33 cellular contexts compared by ENCODE assay signal in genomic region chr3:104536715-104537114, GRCh38.
DNase-seq lines count a peak whose midpoint lies in the region; ATAC-seq, FAIRE-seq and TF ChIP-seq lines count a peak whose summit lies in the region.
"Had no signal": no experiment of that assay in that cellular context is flagged by ENCODE, and none has a peak within 500 bp of the region (broad histone marks: within the 10 kb centered on the region; RNA-seq: fewer than 3 reads in every experiment).

No MANE protein-coding gene starts in this region.

- H3K36me3 Mint-ChIP-seq in WTC11, result peaks cover 4% of the 10 kb centered on the region

- no peak overlapping the region for H3K4me3 Mint-ChIP-seq in WTC11
- H3K4me3 Mint-ChIP-seq: CD4-positive, alpha-beta T cell; naive thymus-derived CD8-positive, alpha-beta T cell; T-helper 1 cell treated with Interleukin-12 subunit alpha and Interleukin-12 subunit beta and Interleukin-4 antibody, amounts not matched to agents 30 μg/mL and 1 μg/mL, for 36 hours had no signal

- TF ChIP-seq POLR2A in GM12892 (IDR thresholded peaks at IDR 0.05; ENCODE audit: low read depth, low read length), result no peak

- CTCF ChIA-PET in WTC11 (lab: Charles Lee), result no interaction called here

- peaks cover 33% of the 10 kb centered on the region for H3K9me3 Mint-ChIP-seq in WTC11
- H3K9me3 Mint-ChIP-seq: CD4-positive, alpha-beta T cell; T-helper 1 cell treated with Interleukin-12 subunit alpha and Interleukin-12 subunit beta and Interleukin-4 antibody, amounts not matched to agents 30 μg/mL and 1 μg/mL, for 36 hours had no signal

- TF ChIP-seq CTCF in WTC11 (IDR thresholded peaks at IDR 0.05), result no peak

- POLR2A ChIA-PET in WTC11 (lab: Charles Lee), result no interaction called here

- no peaks in the 10 kb centered on the region for H3K4me1 Mint-ChIP-seq in WTC11
- H3K4me1 Mint-ChIP-seq: naive thymus-derived CD8-positive, alpha-beta T cell had no signal

- no peak overlapping the region for H3K27ac Mint-ChIP-seq in WTC11
- H3K27ac Mint-ChIP-seq: CD4-positive, alpha-beta T cell; naive thymus-derived CD8-positive, alpha-beta T cell; T-helper 1 cell treated with Interleukin-12 subunit alpha and Interleukin-12 subunit beta and Interleukin-4 antibody, amounts not matched to agents 30 μg/mL and 1 μg/mL, for 36 hours had no signal

- ATAC-seq in GM18858 (IDR thresholded peaks at IDR 0.05; ENCODE audit: unreplicated experiment) (peak; percentile 79), GM19463 (IDR thresholded peaks at IDR 0.05; ENCODE audit: unreplicated experiment) (peak; percentile 83), HG03108 (IDR thresholded peaks at IDR 0.05; ENCODE audit: unreplicated experiment) (peak; percentile 66), WTC11 (no peak), GM18519 (IDR thresholded peaks at IDR 0.05; ENCODE audit: low FRiP score, unreplicated experiment) (no peak)
- ATAC-seq: A549; activated CD4-positive, CD25-positive, alpha-beta regulatory T cell treated with anti-CD3 and anti-CD28 coated beads, Interleukin-2, amount 50 U/mL, for 24 hours; gastroesophageal sphincter; HCT116; HepG2; lower lobe of right lung; naive thymus-derived CD8-positive, alpha-beta T cell; psoas muscle; stimulated activated naive CD8-positive, alpha-beta T cell treated with anti-CD3 and anti-CD28 coated beads, Interleukin-15, Interleukin-2, amounts not matched to agents 100 U/mL and 50 U/mL, for 24 hours had no signal

- DNase-seq in renal cortical epithelial cell (ENCODE audit: low read depth) (peak; percentile 6), WTC11 (ENCODE audit: low spot score) (no peak), GM12892 (ENCODE audit: insufficient read length) (no peak), NCI-H2227 (lab: John Stamatoyannopoulos, UW; ENCODE audit: unreplicated experiment) (no peak)
- DNase-seq: activated CD4-positive, alpha-beta T cell treated with anti-CD3 and anti-CD28 coated beads, Interleukin-2, amount 50 U/mL, for 4 hours; activated gamma-delta T cell treated with Interleukin-2 at 50 U/mL for 16 hours; activated T-cell treated with anti-CD3 and anti-CD28 coated beads, Interleukin-2, amount 50 U/mL, for 48 hours; CD4-positive, alpha-beta T cell; effector CD4-positive, alpha-beta T cell; Kasumi-1; lower lobe of right lung; naive thymus-derived CD8-positive, alpha-beta T cell; NCI-H1417; NCI-H2029; NCI-H2227 treated with DMSO at 0.1 percent for 48 hours; NCI-H526 treated with DMSO at 0.1 percent for 48 hours; occipital lobe; PC-9; psoas muscle; Right ventricle myocardium superior; stimulated activated naive CD8-positive, alpha-beta T cell treated with anti-CD3 and anti-CD28 coated beads, Interleukin-15, Interleukin-2, amounts not matched to agents 100 U/mL and 50 U/mL, for 24 hours; testis had no signal

- no peaks in the 10 kb centered on the region for H3K27me3 Mint-ChIP-seq in WTC11 (ENCODE audit: low read depth)
- H3K27me3 Mint-ChIP-seq: CD4-positive, alpha-beta T cell had no signal

- FAIRE-seq in GM12892 (lab: Jason Lieb, UNC), result no peak
- FAIRE-seq: A549, colon, HepG2 had no signal

TF ChIP-seq in WTC11, 78 proteins besides CTCF, POLR2A, EP300 and RAD21:
- TF ChIP-seq TEAD1 (CRISPR knock-in tag; IDR thresholded peaks at IDR 0.05) (no peak), ZNF263 (CRISPR knock-in tag; IDR thresholded peaks at IDR 0.05; ENCODE audit: low read depth) (no peak), RELA (CRISPR knock-in tag; IDR thresholded peaks at IDR 0.05; ENCODE audit: borderline replicate concordance) (no peak), JAZF1 (CRISPR knock-in tag; IDR thresholded peaks at IDR 0.05) (no peak), ZNF219 (CRISPR knock-in tag; IDR thresholded peaks at IDR 0.05; ENCODE audit: borderline replicate concordance) (no peak), NR3C1 (CRISPR knock-in tag; conservative IDR thresholded peaks at IDR 0.05; ENCODE audit: low read depth) (no peak), OVOL2 (CRISPR knock-in tag; IDR thresholded peaks at IDR 0.05; ENCODE audit: borderline replicate concordance) (no peak), ZBTB21 (CRISPR knock-in tag; IDR thresholded peaks at IDR 0.05; ENCODE audit: borderline replicate concordance) (no peak), TCF7 (CRISPR knock-in tag; IDR thresholded peaks at IDR 0.05; ENCODE audit: low read depth) (no peak), ATF1 (CRISPR knock-in tag; IDR thresholded peaks at IDR 0.05) (no peak), CREM (CRISPR knock-in tag; IDR thresholded peaks at IDR 0.05) (no peak), USF2 (CRISPR knock-in tag; IDR thresholded peaks at IDR 0.05) (no peak), GTF2I (CRISPR knock-in tag; conservative IDR thresholded peaks at IDR 0.05) (no peak), SOX15 (CRISPR knock-in tag; IDR thresholded peaks at IDR 0.05) (no peak), GRHL2 (CRISPR knock-in tag; IDR thresholded peaks at IDR 0.05; ENCODE audit: insufficient replicate concordance, severe bottlenecking) (no peak), ZNF232 (CRISPR knock-in tag; IDR thresholded peaks at IDR 0.05) (no peak), SMAD4 (CRISPR knock-in tag; IDR thresholded peaks at IDR 0.05) (no peak)
- TF ChIP-seq, protein P1, sequence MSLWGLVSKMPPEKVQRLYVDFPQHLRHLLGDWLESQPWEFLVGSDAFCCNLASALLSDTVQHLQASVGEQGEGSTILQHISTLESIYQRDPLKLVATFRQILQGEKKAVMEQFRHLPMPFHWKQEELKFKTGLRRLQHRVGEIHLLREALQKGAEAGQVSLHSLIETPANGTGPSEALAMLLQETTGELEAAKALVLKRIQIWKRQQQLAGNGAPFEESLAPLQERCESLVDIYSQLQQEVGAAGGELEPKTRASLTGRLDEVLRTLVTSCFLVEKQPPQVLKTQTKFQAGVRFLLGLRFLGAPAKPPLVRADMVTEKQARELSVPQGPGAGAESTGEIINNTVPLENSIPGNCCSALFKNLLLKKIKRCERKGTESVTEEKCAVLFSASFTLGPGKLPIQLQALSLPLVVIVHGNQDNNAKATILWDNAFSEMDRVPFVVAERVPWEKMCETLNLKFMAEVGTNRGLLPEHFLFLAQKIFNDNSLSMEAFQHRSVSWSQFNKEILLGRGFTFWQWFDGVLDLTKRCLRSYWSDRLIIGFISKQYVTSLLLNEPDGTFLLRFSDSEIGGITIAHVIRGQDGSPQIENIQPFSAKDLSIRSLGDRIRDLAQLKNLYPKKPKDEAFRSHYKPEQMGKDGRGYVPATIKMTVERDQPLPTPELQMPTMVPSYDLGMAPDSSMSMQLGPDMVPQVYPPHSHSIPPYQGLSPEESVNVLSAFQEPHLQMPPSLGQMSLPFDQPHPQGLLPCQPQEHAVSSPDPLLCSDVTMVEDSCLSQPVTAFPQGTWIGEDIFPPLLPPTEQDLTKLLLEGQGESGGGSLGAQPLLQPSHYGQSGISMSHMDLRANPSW (CRISPR knock-in tag; conservative IDR thresholded peaks at IDR 0.05; ENCODE audit: low read depth), result no peak
- TF ChIP-seq, protein P2, sequence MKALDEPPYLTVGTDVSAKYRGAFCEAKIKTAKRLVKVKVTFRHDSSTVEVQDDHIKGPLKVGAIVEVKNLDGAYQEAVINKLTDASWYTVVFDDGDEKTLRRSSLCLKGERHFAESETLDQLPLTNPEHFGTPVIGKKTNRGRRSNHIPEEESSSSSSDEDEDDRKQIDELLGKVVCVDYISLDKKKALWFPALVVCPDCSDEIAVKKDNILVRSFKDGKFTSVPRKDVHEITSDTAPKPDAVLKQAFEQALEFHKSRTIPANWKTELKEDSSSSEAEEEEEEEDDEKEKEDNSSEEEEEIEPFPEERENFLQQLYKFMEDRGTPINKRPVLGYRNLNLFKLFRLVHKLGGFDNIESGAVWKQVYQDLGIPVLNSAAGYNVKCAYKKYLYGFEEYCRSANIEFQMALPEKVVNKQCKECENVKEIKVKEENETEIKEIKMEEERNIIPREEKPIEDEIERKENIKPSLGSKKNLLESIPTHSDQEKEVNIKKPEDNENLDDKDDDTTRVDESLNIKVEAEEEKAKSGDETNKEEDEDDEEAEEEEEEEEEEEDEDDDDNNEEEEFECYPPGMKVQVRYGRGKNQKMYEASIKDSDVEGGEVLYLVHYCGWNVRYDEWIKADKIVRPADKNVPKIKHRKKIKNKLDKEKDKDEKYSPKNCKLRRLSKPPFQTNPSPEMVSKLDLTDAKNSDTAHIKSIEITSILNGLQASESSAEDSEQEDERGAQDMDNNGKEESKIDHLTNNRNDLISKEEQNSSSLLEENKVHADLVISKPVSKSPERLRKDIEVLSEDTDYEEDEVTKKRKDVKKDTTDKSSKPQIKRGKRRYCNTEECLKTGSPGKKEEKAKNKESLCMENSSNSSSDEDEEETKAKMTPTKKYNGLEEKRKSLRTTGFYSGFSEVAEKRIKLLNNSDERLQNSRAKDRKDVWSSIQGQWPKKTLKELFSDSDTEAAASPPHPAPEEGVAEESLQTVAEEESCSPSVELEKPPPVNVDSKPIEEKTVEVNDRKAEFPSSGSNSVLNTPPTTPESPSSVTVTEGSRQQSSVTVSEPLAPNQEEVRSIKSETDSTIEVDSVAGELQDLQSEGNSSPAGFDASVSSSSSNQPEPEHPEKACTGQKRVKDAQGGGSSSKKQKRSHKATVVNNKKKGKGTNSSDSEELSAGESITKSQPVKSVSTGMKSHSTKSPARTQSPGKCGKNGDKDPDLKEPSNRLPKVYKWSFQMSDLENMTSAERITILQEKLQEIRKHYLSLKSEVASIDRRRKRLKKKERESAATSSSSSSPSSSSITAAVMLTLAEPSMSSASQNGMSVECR (CRISPR knock-in tag; IDR thresholded peaks at IDR 0.05; ENCODE audit: borderline replicate concordance), result no peak

Comparison
In these comparisons a context has a peak if more than half of its experiments do, and no peak if none do; other contexts are left out.
1. ATAC-seq: peak in GM18858 (single experiment), GM19463 (single experiment) and HG03108 (single experiment); none in WTC11 (single experiment) and GM18519 (single experiment).